Comparison of ENCODE assay signal across 8 cellular contexts in genomic region chr4:38672247-38673071, GRCh38. TPM values are rescaled to one million over a fixed set of nuclear protein-coding genes. Genes with fewer than 3 reads are reported as not detected.
DNase-seq lines count a peak whose midpoint lies in the region; ATAC-seq and TF ChIP-seq lines count a peak whose summit lies in the region.

No MANE protein-coding gene starts in this region.

- intact Hi-C loops in mammary epithelial cell (cut with micrococcal nuclease), result no loop called here

- ATAC-seq in lung (ENCODE audit: insufficient read depth, low FRiP score), result no peak

- peaks cover 99% of the 10 kb centered on the region for H3K79me2 ChIP-seq in mammary epithelial cell (ENCODE audit: insufficient read depth, low read length)

- no peak for DNase-seq in T-helper 2 cell treated with Interferon-gamma antibody and Interleukin-4, amounts not matched to agents 5 μg/mL and 100 μg/mL, for 36 hours (ENCODE audit: low spot score)
- DNase-seq in T-helper 2 cell (no peak), mammary epithelial cell (no peak), lung (ENCODE audit: low spot score) (no peak), brain microvascular endothelial cell (no peak), superior temporal gyrus (ENCODE audit: extremely low spot score) (no peak)
- no peak for DNase-seq in activated CD4-positive, alpha-beta T cell treated with anti-CD3 and anti-CD28 coated beads, Interleukin-2, amount 50 U/mL, for 1 hour

- in situ Hi-C loops in mammary epithelial cell (cut with MboI; ENCODE audit: low sequenced_read_pairs in 2 of 2), result loop anchor here (5.0 to 10.0 kb wide), 3 partner anchors 355 to 608 kb away; no protein-coding TSS in a partner anchor
- in situ Hi-C loops in brain microvascular endothelial cell (cut with HindIII; ENCODE audit: low pct_ligation_motif_present, low sequenced_read_pairs), result no loop called here

- CTCF ChIA-PET in mammary epithelial cell (lab: Charles Lee; ENCODE audit: low non-redundant PET), result no interaction called here

- H3K36me3 Mint-ChIP-seq in T-helper 2 cell treated with Interferon-gamma antibody and Interleukin-4, amounts not matched to agents 5 μg/mL and 100 μg/mL, for 36 hours (ENCODE audit: low read depth), result no peaks in the 10 kb centered on the region

- TF ChIP-seq CTCF in mammary epithelial cell (conservative IDR thresholded peaks at IDR 0.05 in 1 of 2, IDR thresholded peaks at IDR 0.05 in 1 of 2; ENCODE audit: extremely low read depth in 1 of 2, insufficient read depth in 1 of 2, low read depth in 1 of 2, low read length in 2 of 2), result no peak
- TF ChIP-seq CTCF in lung (IDR thresholded peaks at IDR 0.05; ENCODE audit: control extremely low read depth, extremely low read depth), result no peak
- TF ChIP-seq CTCF in brain microvascular endothelial cell (IDR thresholded peaks at IDR 0.05; ENCODE audit: low read depth, low read length, missing control alignments), result no peak

- H3K27ac ChIP-seq in mammary epithelial cell (ENCODE audit: insufficient read depth, low read depth, low read length) (peak overlapping the region; percentile 59), lung (ENCODE audit: low read depth in 1 of 2, low read length in 1 of 2) (peak overlapping the region; percentile 64 to 91), thymus (ENCODE audit: low read depth) (peak overlapping the region; percentile 82), brain microvascular endothelial cell (no peak overlapping the region)

- peak overlapping the region; percentile 82 for H3K4me2 ChIP-seq in mammary epithelial cell (ENCODE audit: insufficient read depth, low read depth, low read length)

- H3K36me3 ChIP-seq in mammary epithelial cell (ENCODE audit: insufficient read depth, low read length) (no peaks in the 10 kb centered on the region), lung (ENCODE audit: control insufficient read depth in 2 of 2, insufficient read depth in 2 of 2, low read length in 2 of 2) (no peaks in the 10 kb centered on the region), thymus (ENCODE audit: control insufficient read depth, insufficient read depth) (no peaks in the 10 kb centered on the region), brain microvascular endothelial cell (replicated peaks) (no peaks in the 10 kb centered on the region)

- H3K4me3 ChIP-seq in mammary epithelial cell (replicated peaks in 1 of 3; ENCODE audit: insufficient read depth in 1 of 3, low read depth in 2 of 3, low read length in 3 of 3) (no peak overlapping the region), lung (no peak overlapping the region), thymus (ENCODE audit: low read length) (no peak overlapping the region), brain microvascular endothelial cell (ENCODE audit: low read depth, low read length) (no peak overlapping the region)

- H2AFZ ChIP-seq in mammary epithelial cell (ENCODE audit: low read depth, low read length), result no peak overlapping the region

- H3K4me1 ChIP-seq in mammary epithelial cell (ENCODE audit: insufficient read depth, low read length) (peaks cover 66% of the 10 kb centered on the region), lung (ENCODE audit: control insufficient read depth in 2 of 2, insufficient read depth in 2 of 2, low read length in 2 of 2) (peaks cover 31 to 52% of the 10 kb centered on the region in 2 donors), thymus (ENCODE audit: control insufficient read depth, insufficient read depth, low read length) (peaks cover 5% of the 10 kb centered on the region)

- TSS peak; percentile 37 for BruUV-seq in mammary epithelial cell (replicated peaks; lab: Mats Ljungman, UMichigan)

- no peaks in the 10 kb centered on the region for H4K20me1 ChIP-seq in mammary epithelial cell (ENCODE audit: insufficient read depth, low read length)

- dilution Hi-C loops in mammary epithelial cell (cut with HindIII; ENCODE audit: low sequenced_read_pairs), result no loop called here

- no peak overlapping the region for H3K27ac Mint-ChIP-seq in T-helper 2 cell treated with Interferon-gamma antibody and Interleukin-4, amounts not matched to agents 5 μg/mL and 100 μg/mL, for 36 hours

- no peaks in the 10 kb centered on the region for H3K27me3 ChIP-seq in mammary epithelial cell (ENCODE audit: insufficient read depth, low read length)
- H3K27me3 ChIP-seq in lung (ENCODE audit: control insufficient read depth, insufficient read depth), result no peaks in the 10 kb centered on the region
- no peaks in the 10 kb centered on the region for H3K27me3 ChIP-seq in thymus (ENCODE audit: control insufficient read depth, insufficient read depth)
- no peaks in the 10 kb centered on the region for H3K27me3 ChIP-seq in brain microvascular endothelial cell (replicated peaks)

- peaks cover 30% of the 10 kb centered on the region for H3K27me3 Mint-ChIP-seq in T-helper 2 cell treated with Interferon-gamma antibody and Interleukin-4, amounts not matched to agents 5 μg/mL and 100 μg/mL, for 36 hours (ENCODE audit: low read depth)

- no peaks in the 10 kb centered on the region for H3K9me3 ChIP-seq in mammary epithelial cell (replicated peaks; ENCODE audit: insufficient read depth, low read length)
- no peaks in the 10 kb centered on the region for H3K9me3 ChIP-seq in lung (ENCODE audit: control insufficient read depth in 2 of 2, insufficient read depth in 1 of 2, low read length in 1 of 2)
- no peaks in the 10 kb centered on the region for H3K9me3 ChIP-seq in thymus (ENCODE audit: control insufficient read depth)

- H3K4me3 Mint-ChIP-seq in T-helper 2 cell treated with Interferon-gamma antibody and Interleukin-4, amounts not matched to agents 5 μg/mL and 100 μg/mL, for 36 hours, result peak overlapping the region; percentile 33

- H3K9me3 Mint-ChIP-seq in T-helper 2 cell treated with Interferon-gamma antibody and Interleukin-4, amounts not matched to agents 5 μg/mL and 100 μg/mL, for 36 hours, result no peaks in the 10 kb centered on the region

- WGBS in mammary epithelial cell (ENCODE audit: low coverage, missing lambda C conversion rate), result 75% methylated on average over 11 of the region's 15 CpGs
- WGBS in lung, 2 donors, result 48 to 70% methylated on average over 14 to 15 of the region's 15 CpGs
- 85% methylated on average over 15 of the region's 15 CpGs for WGBS in thymus

- peak overlapping the region; percentile 58 for H3K9ac ChIP-seq in mammary epithelial cell (ENCODE audit: insufficient read depth, low read length)

- H3K4me1 Mint-ChIP-seq in T-helper 2 cell treated with Interferon-gamma antibody and Interleukin-4, amounts not matched to agents 5 μg/mL and 100 μg/mL, for 36 hours (ENCODE audit: low read depth), result peaks cover 36% of the 10 kb centered on the region

RNA-seq across cellular contexts. Expression of gene KLF3, which starts 8.5 kb away (rescaled TPM):
- total RNA-seq in mammary epithelial cell (10 to 100 TPM; 24.2 to 41.3 TPM), lung (10 to 100 TPM; 53.3 to 53.6 TPM)
- polyA plus RNA-seq in mammary epithelial cell (11.6 TPM), lung (10 to 100 TPM; 14.7 to 25.2 TPM), thymus (23.8 TPM)
- polyA minus RNA-seq in mammary epithelial cell, result 35.3 TPM
